Comparison of ENCODE assay signal across 24 cellular contexts in genomic region chr4:111601671-111602070, GRCh38.
"Had no signal": no experiment of that assay in that cellular context is flagged by ENCODE, and none has a peak within 500 bp of the region (broad histone marks: within the 10 kb centered on the region; RNA-seq: fewer than 3 reads in every experiment).

No MANE protein-coding gene starts in this region.

- H3K4me1 Mint-ChIP-seq: memory B cell; naive B cell; nephron; neural progenitor cell; stimulated activated effector memory CD8-positive, alpha-beta T cell treated with anti-CD3 and anti-CD28 coated beads, Interleukin-12 subunit alpha, Interleukin-12 subunit beta, amount 100 ng/mL, for 72 hours had no signal

- H3K36me3 Mint-ChIP-seq: memory B cell; naive B cell; neural progenitor cell; stimulated activated effector memory CD8-positive, alpha-beta T cell treated with anti-CD3 and anti-CD28 coated beads, Interleukin-12 subunit alpha, Interleukin-12 subunit beta, amount 100 ng/mL, for 72 hours had no signal

- H3K27ac Mint-ChIP-seq: dendritic cell treated with granulocyte-macrophage colony-stimulating factor and Interleukin-4, amounts not matched to agents 40 ng/mL and 50 ng/mL, for 4 days; memory B cell; naive B cell; nephron; neural progenitor cell; progenitor cell of endocrine pancreas; stimulated activated effector memory CD8-positive, alpha-beta T cell treated with anti-CD3 and anti-CD28 coated beads, Interleukin-12 subunit alpha, Interleukin-12 subunit beta, amount 100 ng/mL, for 72 hours had no signal

- DNase-seq: colonic mucosa; effector memory CD4-positive, alpha-beta T cell; gastrocnemius medialis; head of caudate nucleus; kidney; naive B cell; right lobe of liver; stimulated activated CD4-positive, alpha-beta T cell treated with anti-CD3 and anti-CD28 coated beads, Interleukin-2, amount 100 ng/mL, for 24 hours; stimulated activated CD4-positive, alpha-beta T cell treated with anti-CD3 and anti-CD28 coated beads, Interleukin-4, amount 100 ng/mL, for 24 hours; stimulated activated naive CD4-positive, alpha-beta T cell treated with Interleukin-2 at 50 U/mL for 16 hours; stomach; thyroid gland; trophoblast cell had no signal

- H3K9me3 Mint-ChIP-seq: dendritic cell treated with granulocyte-macrophage colony-stimulating factor and Interleukin-4, amounts not matched to agents 40 ng/mL and 50 ng/mL, for 4 days; memory B cell; nephron; neural progenitor cell had no signal

- H3K9ac ChIP-seq: neural progenitor cell, parathyroid adenoma had no signal

- H3K27me3 Mint-ChIP-seq: dendritic cell treated with granulocyte-macrophage colony-stimulating factor and Interleukin-4, amounts not matched to agents 40 ng/mL and 50 ng/mL, for 4 days; memory B cell; progenitor cell of endocrine pancreas had no signal

- H3K9me3 ChIP-seq: colonic mucosa, esophagus muscularis mucosa, gastrocnemius medialis, right lobe of liver, stomach, thyroid gland, vagina had no signal

- H3K36me3 ChIP-seq: colonic mucosa, esophagus muscularis mucosa, gastrocnemius medialis, neural progenitor cell, right lobe of liver, stomach, thyroid gland, vagina had no signal

- H3K27ac ChIP-seq: colonic mucosa, esophagus muscularis mucosa, gastrocnemius medialis, neural progenitor cell, parathyroid adenoma, right lobe of liver, stomach, thyroid gland, vagina had no signal

- H3K4me3 Mint-ChIP-seq: dendritic cell treated with granulocyte-macrophage colony-stimulating factor and Interleukin-4, amounts not matched to agents 40 ng/mL and 50 ng/mL, for 4 days; memory B cell; naive B cell; nephron; neural progenitor cell; stimulated activated effector memory CD8-positive, alpha-beta T cell treated with anti-CD3 and anti-CD28 coated beads, Interleukin-12 subunit alpha, Interleukin-12 subunit beta, amount 100 ng/mL, for 72 hours had no signal

- H3K4me3 ChIP-seq: colonic mucosa, esophagus muscularis mucosa, gastrocnemius medialis, lung, neural progenitor cell, right lobe of liver, stomach, thyroid gland, vagina had no signal

- ATAC-seq: gastrocnemius medialis; left lobe of liver; right lobe of liver; stimulated activated effector memory CD8-positive, alpha-beta T cell treated with anti-CD3 and anti-CD28 coated beads, Interleukin-12 subunit alpha, Interleukin-12 subunit beta, amount 100 ng/mL, for 72 hours had no signal
